ENCODE assay signal across 1 cellular context in the genomic region with DNA sequence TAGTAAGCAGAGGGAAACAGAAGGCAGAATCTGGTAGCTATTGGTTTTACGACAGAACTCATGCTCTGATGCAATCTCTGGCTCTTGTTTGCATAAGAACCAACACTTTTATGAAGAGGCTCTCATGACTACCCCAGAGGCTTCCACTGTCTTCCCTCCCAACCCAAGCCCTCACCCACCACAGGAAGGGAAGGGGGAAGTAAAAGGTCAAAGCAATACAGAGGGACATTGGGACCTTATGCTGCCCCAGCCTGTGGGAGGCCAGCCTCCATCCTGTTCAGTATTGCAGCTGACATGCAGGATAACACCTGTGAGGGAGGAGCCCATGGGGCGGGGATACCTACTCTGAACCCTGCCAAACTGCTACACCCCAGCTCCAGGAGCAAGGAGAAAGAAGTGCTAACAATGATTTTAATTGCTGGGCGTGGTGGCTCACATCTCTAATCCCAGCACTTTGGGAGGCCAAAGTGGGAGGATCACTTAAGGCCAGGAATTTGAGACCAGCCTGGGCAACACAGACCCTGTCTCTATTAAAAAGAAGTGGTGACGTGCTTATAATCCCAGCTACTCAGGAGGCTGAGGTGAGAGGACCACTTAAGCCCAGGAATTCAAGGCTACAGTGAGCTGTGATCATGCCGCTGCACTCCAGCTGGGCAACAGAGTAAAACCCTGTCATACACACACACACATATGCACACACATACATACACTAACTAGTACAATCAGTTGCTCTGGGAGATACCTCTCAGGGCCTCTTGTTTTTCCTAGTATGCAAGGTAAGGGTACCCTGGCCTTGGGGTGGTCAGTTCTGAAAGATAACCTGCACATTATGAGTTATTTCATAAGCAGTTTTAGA.
TF ChIP-seq lines count a peak whose summit lies in the region.

No MANE protein-coding gene starts in this region.

TF ChIP-seq in WTC11, 78 proteins besides CTCF, POLR2A, EP300 and RAD21 (continued from another document):
- TF ChIP-seq ZNF512 (CRISPR knock-in tag; IDR thresholded peaks at IDR 0.05; ENCODE audit: borderline replicate concordance) = no peak
- no peak for TF ChIP-seq NR2C2 (CRISPR knock-in tag; IDR thresholded peaks at IDR 0.05)
- TF ChIP-seq ATF2 (CRISPR knock-in tag; IDR thresholded peaks at IDR 0.05; ENCODE audit: borderline replicate concordance, low read depth) = no peak
- no peak for TF ChIP-seq USF1 (CRISPR knock-in tag; IDR thresholded peaks at IDR 0.05)
- TF ChIP-seq, protein P1, sequence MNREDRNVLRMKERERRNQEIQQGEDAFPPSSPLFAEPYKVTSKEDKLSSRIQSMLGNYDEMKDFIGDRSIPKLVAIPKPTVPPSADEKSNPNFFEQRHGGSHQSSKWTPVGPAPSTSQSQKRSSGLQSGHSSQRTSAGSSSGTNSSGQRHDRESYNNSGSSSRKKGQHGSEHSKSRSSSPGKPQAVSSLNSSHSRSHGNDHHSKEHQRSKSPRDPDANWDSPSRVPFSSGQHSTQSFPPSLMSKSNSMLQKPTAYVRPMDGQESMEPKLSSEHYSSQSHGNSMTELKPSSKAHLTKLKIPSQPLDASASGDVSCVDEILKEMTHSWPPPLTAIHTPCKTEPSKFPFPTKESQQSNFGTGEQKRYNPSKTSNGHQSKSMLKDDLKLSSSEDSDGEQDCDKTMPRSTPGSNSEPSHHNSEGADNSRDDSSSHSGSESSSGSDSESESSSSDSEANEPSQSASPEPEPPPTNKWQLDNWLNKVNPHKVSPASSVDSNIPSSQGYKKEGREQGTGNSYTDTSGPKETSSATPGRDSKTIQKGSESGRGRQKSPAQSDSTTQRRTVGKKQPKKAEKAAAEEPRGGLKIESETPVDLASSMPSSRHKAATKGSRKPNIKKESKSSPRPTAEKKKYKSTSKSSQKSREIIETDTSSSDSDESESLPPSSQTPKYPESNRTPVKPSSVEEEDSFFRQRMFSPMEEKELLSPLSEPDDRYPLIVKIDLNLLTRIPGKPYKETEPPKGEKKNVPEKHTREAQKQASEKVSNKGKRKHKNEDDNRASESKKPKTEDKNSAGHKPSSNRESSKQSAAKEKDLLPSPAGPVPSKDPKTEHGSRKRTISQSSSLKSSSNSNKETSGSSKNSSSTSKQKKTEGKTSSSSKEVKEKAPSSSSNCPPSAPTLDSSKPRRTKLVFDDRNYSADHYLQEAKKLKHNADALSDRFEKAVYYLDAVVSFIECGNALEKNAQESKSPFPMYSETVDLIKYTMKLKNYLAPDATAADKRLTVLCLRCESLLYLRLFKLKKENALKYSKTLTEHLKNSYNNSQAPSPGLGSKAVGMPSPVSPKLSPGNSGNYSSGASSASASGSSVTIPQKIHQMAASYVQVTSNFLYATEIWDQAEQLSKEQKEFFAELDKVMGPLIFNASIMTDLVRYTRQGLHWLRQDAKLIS (CRISPR knock-in tag; IDR thresholded peaks at IDR 0.05; ENCODE audit: borderline replicate concordance) = no peak
- TF ChIP-seq GTF2I (CRISPR knock-in tag; conservative IDR thresholded peaks at IDR 0.05) = no peak
- peak; percentile 95 for TF ChIP-seq GABPB1 (CRISPR knock-in tag; IDR thresholded peaks at IDR 0.05)
TF ChIP-seq in WTC11: peak in this region for 2.
